In the genomic region with DNA sequence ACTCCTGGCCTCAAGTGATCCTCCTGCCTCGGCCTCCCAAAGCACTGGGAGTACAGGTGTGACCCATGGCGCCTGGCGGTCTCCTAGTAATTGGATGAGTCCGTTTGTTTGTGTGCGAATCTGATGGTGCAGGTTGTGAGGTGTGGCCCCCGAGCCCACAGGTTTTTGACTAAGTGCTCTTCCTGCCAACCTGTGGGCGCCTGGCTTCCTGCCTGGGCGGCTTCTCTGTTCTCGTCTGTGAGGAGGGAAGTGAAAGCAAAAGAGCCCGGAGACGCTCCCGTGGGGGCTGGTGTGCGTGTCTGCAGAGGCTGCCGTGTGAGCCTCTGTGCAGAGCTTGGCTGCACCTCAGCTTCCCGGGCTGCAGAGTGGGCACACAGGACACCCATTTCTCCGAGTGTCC, we compare ENCODE assay signal across 1 cellular context.
TF ChIP-seq lines count a peak whose summit lies in the region.

No MANE protein-coding gene starts in this region.

TF ChIP-seq in GM12878, 131 proteins besides CTCF, POLR2A, EP300 and RAD21 (continues in another document):
- TF ChIP-seq NR2C1 (IDR thresholded peaks at IDR 0.05) = no peak
- TF ChIP-seq ZSCAN29 (IDR thresholded peaks at IDR 0.05) = peak; percentile 68; the same call in 1 of the 2 replicates
- no peak for TF ChIP-seq TAF1 (IDR thresholded peaks at IDR 0.05; ENCODE audit: borderline replicate concordance, low read depth, low read length)
- TF ChIP-seq KDM1A (IDR thresholded peaks at IDR 0.05; ENCODE audit: borderline replicate concordance) = no peak
- no peak for TF ChIP-seq ZNF622 (IDR thresholded peaks at IDR 0.05)
- no peak for TF ChIP-seq MYB (IDR thresholded peaks at IDR 0.05; ENCODE audit: borderline replicate concordance, low read depth, low read length)
- TF ChIP-seq STAT3 (IDR thresholded peaks at IDR 0.05; ENCODE audit: low read depth, low read length) = no peak
- TF ChIP-seq RELA (IDR thresholded peaks at IDR 0.05; ENCODE audit: borderline replicate concordance, partially characterized antibody) = no peak
- peak; percentile 83 for TF ChIP-seq GATAD2B (conservative IDR thresholded peaks at IDR 0.05; ENCODE audit: low read depth)
- no peak for TF ChIP-seq ESRRA (IDR thresholded peaks at IDR 0.05; ENCODE audit: low read length)
- TF ChIP-seq SREBF2 (IDR thresholded peaks at IDR 0.05; ENCODE audit: low read length) = no peak
- TF ChIP-seq SREBF1 (IDR thresholded peaks at IDR 0.05; ENCODE audit: low read length) = no peak
- TF ChIP-seq KLF5 (IDR thresholded peaks at IDR 0.05; ENCODE audit: partially characterized antibody) = no peak
- no peak for TF ChIP-seq ZZZ3 (IDR thresholded peaks at IDR 0.05; ENCODE audit: control insufficient read depth, insufficient read length, low read depth)
- no peak for TF ChIP-seq ATF3 (IDR thresholded peaks at IDR 0.05; ENCODE audit: borderline replicate concordance, extremely low read depth, low read depth, low read length)
- peak; percentile 84; the same call in 1 of the 2 replicates for TF ChIP-seq FOXM1 (IDR thresholded peaks at IDR 0.05; ENCODE audit: low read depth, low read length)
- TF ChIP-seq DPF2 (IDR thresholded peaks at IDR 0.05) = peak; percentile 96
- TF ChIP-seq RBBP5 (conservative IDR thresholded peaks at IDR 0.05) = no peak
- peak; percentile 60; the same call in 1 of the 2 replicates for TF ChIP-seq LARP7 (IDR thresholded peaks at IDR 0.05)
- no peak for TF ChIP-seq CUX1 (IDR thresholded peaks at IDR 0.05; ENCODE audit: insufficient replicate concordance, low read depth, low read length)
- TF ChIP-seq ZBED1 (IDR thresholded peaks at IDR 0.05; ENCODE audit: borderline replicate concordance) = no peak; the same call in 1 of the 2 replicates
- no peak for TF ChIP-seq RFX5 (IDR thresholded peaks at IDR 0.05; ENCODE audit: low read depth, low read length)
- TF ChIP-seq, protein P1, sequence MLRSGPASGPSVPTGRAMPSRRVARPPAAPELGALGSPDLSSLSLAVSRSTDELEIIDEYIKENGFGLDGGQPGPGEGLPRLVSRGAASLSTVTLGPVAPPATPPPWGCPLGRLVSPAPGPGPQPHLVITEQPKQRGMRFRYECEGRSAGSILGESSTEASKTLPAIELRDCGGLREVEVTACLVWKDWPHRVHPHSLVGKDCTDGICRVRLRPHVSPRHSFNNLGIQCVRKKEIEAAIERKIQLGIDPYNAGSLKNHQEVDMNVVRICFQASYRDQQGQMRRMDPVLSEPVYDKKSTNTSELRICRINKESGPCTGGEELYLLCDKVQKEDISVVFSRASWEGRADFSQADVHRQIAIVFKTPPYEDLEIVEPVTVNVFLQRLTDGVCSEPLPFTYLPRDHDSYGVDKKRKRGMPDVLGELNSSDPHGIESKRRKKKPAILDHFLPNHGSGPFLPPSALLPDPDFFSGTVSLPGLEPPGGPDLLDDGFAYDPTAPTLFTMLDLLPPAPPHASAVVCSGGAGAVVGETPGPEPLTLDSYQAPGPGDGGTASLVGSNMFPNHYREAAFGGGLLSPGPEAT (IDR thresholded peaks at IDR 0.05; ENCODE audit: low read depth) = peak; percentile 77
- peak; percentile 97 for TF ChIP-seq SMARCA5 (IDR thresholded peaks at IDR 0.05)
- TF ChIP-seq, protein P2, sequence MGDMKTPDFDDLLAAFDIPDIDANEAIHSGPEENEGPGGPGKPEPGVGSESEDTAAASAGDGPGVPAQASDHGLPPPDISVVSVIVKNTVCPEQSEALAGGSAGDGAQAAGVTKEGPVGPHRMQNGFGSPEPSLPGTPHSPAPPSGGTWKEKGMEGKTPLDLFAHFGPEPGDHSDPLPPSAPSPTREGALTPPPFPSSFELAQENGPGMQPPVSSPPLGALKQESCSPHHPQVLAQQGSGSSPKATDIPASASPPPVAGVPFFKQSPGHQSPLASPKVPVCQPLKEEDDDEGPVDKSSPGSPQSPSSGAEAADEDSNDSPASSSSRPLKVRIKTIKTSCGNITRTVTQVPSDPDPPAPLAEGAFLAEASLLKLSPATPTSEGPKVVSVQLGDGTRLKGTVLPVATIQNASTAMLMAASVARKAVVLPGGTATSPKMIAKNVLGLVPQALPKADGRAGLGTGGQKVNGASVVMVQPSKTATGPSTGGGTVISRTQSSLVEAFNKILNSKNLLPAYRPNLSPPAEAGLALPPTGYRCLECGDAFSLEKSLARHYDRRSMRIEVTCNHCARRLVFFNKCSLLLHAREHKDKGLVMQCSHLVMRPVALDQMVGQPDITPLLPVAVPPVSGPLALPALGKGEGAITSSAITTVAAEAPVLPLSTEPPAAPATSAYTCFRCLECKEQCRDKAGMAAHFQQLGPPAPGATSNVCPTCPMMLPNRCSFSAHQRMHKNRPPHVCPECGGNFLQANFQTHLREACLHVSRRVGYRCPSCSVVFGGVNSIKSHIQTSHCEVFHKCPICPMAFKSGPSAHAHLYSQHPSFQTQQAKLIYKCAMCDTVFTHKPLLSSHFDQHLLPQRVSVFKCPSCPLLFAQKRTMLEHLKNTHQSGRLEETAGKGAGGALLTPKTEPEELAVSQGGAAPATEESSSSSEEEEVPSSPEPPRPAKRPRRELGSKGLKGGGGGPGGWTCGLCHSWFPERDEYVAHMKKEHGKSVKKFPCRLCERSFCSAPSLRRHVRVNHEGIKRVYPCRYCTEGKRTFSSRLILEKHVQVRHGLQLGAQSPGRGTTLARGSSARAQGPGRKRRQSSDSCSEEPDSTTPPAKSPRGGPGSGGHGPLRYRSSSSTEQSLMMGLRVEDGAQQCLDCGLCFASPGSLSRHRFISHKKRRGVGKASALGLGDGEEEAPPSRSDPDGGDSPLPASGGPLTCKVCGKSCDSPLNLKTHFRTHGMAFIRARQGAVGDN (IDR thresholded peaks at IDR 0.05) = peak; percentile 72
- TF ChIP-seq ATF2 (IDR thresholded peaks at IDR 0.05; ENCODE audit: low read length) = no peak; the same call in 1 of the 2 replicates
- no peak for TF ChIP-seq WRNIP1 (IDR thresholded peaks at IDR 0.05; ENCODE audit: borderline replicate concordance, low read depth, low read length)
- no peak; the same call in 1 of the 2 replicates for TF ChIP-seq ZBTB40 (IDR thresholded peaks at IDR 0.05; ENCODE audit: borderline replicate concordance)
- peak; percentile 86 for TF ChIP-seq MXI1 (IDR thresholded peaks at IDR 0.05; ENCODE audit: low read depth, low read length)
- TF ChIP-seq CHD1 (IDR thresholded peaks at IDR 0.05; ENCODE audit: low read depth, low read length) = no peak
- TF ChIP-seq SMC3 (IDR thresholded peaks at IDR 0.05; ENCODE audit: borderline replicate concordance, low read length) = no peak
- no peak for TF ChIP-seq RAD51 (IDR thresholded peaks at IDR 0.05)
- peak; percentile 92 for TF ChIP-seq BCL11A (IDR thresholded peaks at IDR 0.05; ENCODE audit: low read depth, low read length)
- TF ChIP-seq ZNF217 (IDR thresholded peaks at IDR 0.05) = peak; percentile 92
- TF ChIP-seq, protein P3, sequence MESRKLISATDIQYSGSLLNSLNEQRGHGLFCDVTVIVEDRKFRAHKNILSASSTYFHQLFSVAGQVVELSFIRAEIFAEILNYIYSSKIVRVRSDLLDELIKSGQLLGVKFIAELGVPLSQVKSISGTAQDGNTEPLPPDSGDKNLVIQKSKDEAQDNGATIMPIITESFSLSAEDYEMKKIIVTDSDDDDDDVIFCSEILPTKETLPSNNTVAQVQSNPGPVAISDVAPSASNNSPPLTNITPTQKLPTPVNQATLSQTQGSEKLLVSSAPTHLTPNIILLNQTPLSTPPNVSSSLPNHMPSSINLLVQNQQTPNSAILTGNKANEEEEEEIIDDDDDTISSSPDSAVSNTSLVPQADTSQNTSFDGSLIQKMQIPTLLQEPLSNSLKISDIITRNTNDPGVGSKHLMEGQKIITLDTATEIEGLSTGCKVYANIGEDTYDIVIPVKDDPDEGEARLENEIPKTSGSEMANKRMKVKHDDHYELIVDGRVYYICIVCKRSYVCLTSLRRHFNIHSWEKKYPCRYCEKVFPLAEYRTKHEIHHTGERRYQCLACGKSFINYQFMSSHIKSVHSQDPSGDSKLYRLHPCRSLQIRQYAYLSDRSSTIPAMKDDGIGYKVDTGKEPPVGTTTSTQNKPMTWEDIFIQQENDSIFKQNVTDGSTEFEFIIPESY (IDR thresholded peaks at IDR 0.05) = 0 out of 2 replicates have a peak, but pooled peaks have one; percentile 5
- peak; percentile 66; the same call in 1 of the 2 replicates for TF ChIP-seq PML (IDR thresholded peaks at IDR 0.05; ENCODE audit: low read length)
- peak; percentile 76 for TF ChIP-seq PAX5 (IDR thresholded peaks at IDR 0.05; ENCODE audit: borderline replicate concordance, low read depth, low read length)
- no peak for TF ChIP-seq FOS (IDR thresholded peaks at IDR 0.05; ENCODE audit: borderline replicate concordance, extremely low read depth, insufficient read length)
- no peak; the same call in 1 of the 2 replicates for TF ChIP-seq SIN3A (IDR thresholded peaks at IDR 0.05; ENCODE audit: low read depth, low read length)
